ENCODE assay signal across 13 cellular contexts in the genomic region with DNA sequence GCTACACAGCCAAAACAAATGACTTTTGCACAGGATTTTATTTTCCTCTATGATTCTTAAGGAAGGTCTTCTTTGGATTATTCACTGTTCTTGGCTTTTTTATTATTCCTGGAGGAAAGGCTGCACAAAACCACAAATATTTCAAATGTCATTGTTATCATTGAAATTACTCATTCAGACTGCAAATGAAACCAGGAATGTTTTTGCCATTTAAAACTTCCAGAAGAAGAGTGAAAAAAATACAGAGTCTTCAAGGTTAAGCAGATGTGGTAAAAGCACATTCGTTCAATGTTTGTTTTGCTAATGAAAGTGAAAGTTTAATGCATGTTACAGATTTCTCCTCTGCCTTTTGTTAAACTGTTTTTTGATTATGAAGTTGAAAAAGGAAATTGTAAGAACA.
A peak's percentile ranks its signal among the peaks of the same experiment; 100 is the strongest.
DNase-seq lines count a peak whose midpoint lies in the region; ATAC-seq, FAIRE-seq and TF ChIP-seq lines count a peak whose summit lies in the region.
"Had no signal": no experiment of that assay in that cellular context is flagged by ENCODE, and none has a peak within 500 bp of the region (broad histone marks: within the 10 kb centered on the region; RNA-seq: fewer than 3 reads in every experiment).

No MANE protein-coding gene starts in this region.

- no peaks in the 10 kb centered on the region for H3K79me2 ChIP-seq in GM23338 (replicated peaks; ENCODE audit: insufficient read depth)

- no peak overlapping the region for H3K9ac ChIP-seq in adipocyte (ENCODE audit: low read length)

- H3F3A ChIP-seq in GM23338 (replicated peaks; ENCODE audit: low read depth), result no peaks in the 10 kb centered on the region

- H3K4me1 ChIP-seq in A549, result peaks cover 18% of the 10 kb centered on the region; the same call in 2 of the 3 replicates
- H3K4me1 ChIP-seq in adipocyte (ENCODE audit: control insufficient read depth, insufficient read depth, low read length), result peaks cover 26% of the 10 kb centered on the region
- H3K4me1 ChIP-seq in GM23338 (ENCODE audit: insufficient read depth), result peaks cover 37% of the 10 kb centered on the region

- peaks cover 3% of the 10 kb centered on the region for H3K27me3 ChIP-seq in adipocyte (replicated peaks; ENCODE audit: control insufficient read depth, insufficient read depth, low read length)
- H3K27me3 ChIP-seq in GM23338 (ENCODE audit: insufficient read depth), result no peaks in the 10 kb centered on the region
- H3K27me3 ChIP-seq: BE2C had no signal

- WGBS in A549 (ENCODE audit: missing lambda C conversion rate), result 5% methylated on average over 1 of the region's 1 CpG

- peaks cover 1% of the 10 kb centered on the region for H3K27me3 Mint-ChIP-seq in GM23338 (ENCODE audit: insufficient read depth, low read depth, poor library complexity)
- H3K27me3 Mint-ChIP-seq: activated naive CD8-positive, alpha-beta T cell treated with anti-CD3 and anti-CD28 coated beads, Interleukin-2, amount 10 ng/mL, durations not matched to agents 7 days and 5 days had no signal

- no peaks in the 10 kb centered on the region; the same call in 1 of the 2 replicates for H3K9me2 ChIP-seq in GM23338 (ENCODE audit: insufficient read depth)

- CTCF ChIA-PET in A549 (lab: Yijun Ruan, JAX), result no interaction called here

- DNase-seq in A549 (ENCODE audit: low read depth in 1 of 2, low spot score in 1 of 2) (peak in 1 of 2 experiments; percentile 5), H4 (ENCODE audit: low spot score) (peak; percentile 84), adipocyte (ENCODE audit: low read depth) (peak; percentile 79), glomerular endothelial cell (ENCODE audit: extremely low read depth, low read depth, low spot score) (peak; percentile 14), GM23338 (ENCODE audit: low spot score) (no peak)
- no peak for DNase-seq in stimulated activated naive CD8-positive, alpha-beta T cell treated with anti-CD3 and anti-CD28 coated beads, Interleukin-15, Interleukin-2, amounts not matched to agents 100 U/mL and 50 U/mL, for 24 hours
- DNase-seq: activated CD8-positive, alpha-beta memory T cell treated with anti-CD3 and anti-CD28 coated beads for 24 hours; activated naive CD8-positive, alpha-beta T cell treated with anti-CD3 and anti-CD28 coated beads, Interleukin-2, amount 10 ng/mL, durations not matched to agents 7 days and 5 days; BE2C; NCI-H1694 had no signal

- H3K9me3 ChIP-seq in A549 (no peaks in the 10 kb centered on the region), adipocyte (ENCODE audit: control insufficient read depth, low read length) (no peaks in the 10 kb centered on the region)
- H3K9me3 ChIP-seq: BE2C had no signal

- H3K4me2 ChIP-seq in A549, result peak overlapping the region; percentile 50
- H3K4me2 ChIP-seq in GM23338, result no peak overlapping the region

- H3K36me3 ChIP-seq in adipocyte (ENCODE audit: control insufficient read depth, insufficient read depth, low read length, severe bottlenecking) (no peaks in the 10 kb centered on the region), GM23338 (ENCODE audit: insufficient read depth) (no peaks in the 10 kb centered on the region)
- H3K36me3 ChIP-seq: BE2C had no signal

- no peak for TF ChIP-seq EP300 in A549 (IDR thresholded peaks at IDR 0.05)

- TF ChIP-seq RAD21 in A549 (conservative IDR thresholded peaks at IDR 0.05 in 1 of 2, IDR thresholded peaks at IDR 0.05 in 1 of 2), result no peak

- no peak overlapping the region for H3K4me3 Mint-ChIP-seq in GM23338
- H3K4me3 Mint-ChIP-seq: T-helper 1 cell treated with Interleukin-12 subunit alpha and Interleukin-12 subunit beta and Interleukin-4 antibody, amounts not matched to agents 30 μg/mL and 1 μg/mL, for 36 hours had no signal

- no peak overlapping the region for H3K27ac Mint-ChIP-seq in GM23338
- H3K27ac Mint-ChIP-seq: T-helper 1 cell treated with Interleukin-12 subunit alpha and Interleukin-12 subunit beta and Interleukin-4 antibody, amounts not matched to agents 30 μg/mL and 1 μg/mL, for 36 hours had no signal

- ATAC-seq in A549, result no peak
- no peak for ATAC-seq in stimulated activated naive CD8-positive, alpha-beta T cell treated with anti-CD3 and anti-CD28 coated beads, Interleukin-15, Interleukin-2, amounts not matched to agents 100 U/mL and 50 U/mL, for 24 hours
- ATAC-seq in GM18517 (IDR thresholded peaks at IDR 0.05; ENCODE audit: unreplicated experiment), result no peak
- ATAC-seq in GM23338, result no peak
- no peak for ATAC-seq in GM19463 (IDR thresholded peaks at IDR 0.05; ENCODE audit: unreplicated experiment)

- TF ChIP-seq CTCF in A549 (IDR thresholded peaks at IDR 0.05) (no peak), GM23338 (conservative IDR thresholded peaks at IDR 0.05; ENCODE audit: low read depth in 2 of 2) (no peak)

- FAIRE-seq in A549 (lab: Jason Lieb, UNC), result peak; percentile 39

- no peaks in the 10 kb centered on the region for H4K20me1 ChIP-seq in GM23338 (replicated peaks; ENCODE audit: insufficient read depth)

- peaks cover 25% of the 10 kb centered on the region for H3K4me1 Mint-ChIP-seq in GM23338

- no peak for TF ChIP-seq POLR2A in A549 (IDR thresholded peaks at IDR 0.05; ENCODE audit: low read length)

- POLR2A ChIA-PET in A549 (lab: Yijun Ruan, JAX), result no interaction called here

- H3K9me3 Mint-ChIP-seq in GM23338, result no peaks in the 10 kb centered on the region
- H3K9me3 Mint-ChIP-seq: activated naive CD8-positive, alpha-beta T cell treated with anti-CD3 and anti-CD28 coated beads, Interleukin-2, amount 10 ng/mL, durations not matched to agents 7 days and 5 days; T-helper 1 cell treated with Interleukin-12 subunit alpha and Interleukin-12 subunit beta and Interleukin-4 antibody, amounts not matched to agents 30 μg/mL and 1 μg/mL, for 36 hours had no signal

- no peaks in the 10 kb centered on the region for H3K36me3 Mint-ChIP-seq in GM23338 (ENCODE audit: low read depth)
- H3K36me3 Mint-ChIP-seq: activated naive CD8-positive, alpha-beta T cell treated with anti-CD3 and anti-CD28 coated beads, Interleukin-2, amount 10 ng/mL, durations not matched to agents 7 days and 5 days had no signal

- H3K27ac ChIP-seq in A549 (no peak overlapping the region), GM23338 (ENCODE audit: low read depth) (no peak overlapping the region)

- H3K4me3 ChIP-seq in A549 (no peak overlapping the region), adipocyte (ENCODE audit: low read length) (peak overlapping the region; percentile 57), GM23338 (no peak overlapping the region)

- no peak overlapping the region for H2AFZ ChIP-seq in GM23338

TF ChIP-seq in A549, 52 proteins besides CTCF, POLR2A, EP300 and RAD21 (continues in another document):
- TF ChIP-seq NPAS2 (CRISPR knock-in tag; IDR thresholded peaks at IDR 0.05; ENCODE audit: borderline replicate concordance) (no peak), TFCP2L1 (CRISPR knock-in tag; IDR thresholded peaks at IDR 0.05) (no peak)
- TF ChIP-seq, protein P1, sequence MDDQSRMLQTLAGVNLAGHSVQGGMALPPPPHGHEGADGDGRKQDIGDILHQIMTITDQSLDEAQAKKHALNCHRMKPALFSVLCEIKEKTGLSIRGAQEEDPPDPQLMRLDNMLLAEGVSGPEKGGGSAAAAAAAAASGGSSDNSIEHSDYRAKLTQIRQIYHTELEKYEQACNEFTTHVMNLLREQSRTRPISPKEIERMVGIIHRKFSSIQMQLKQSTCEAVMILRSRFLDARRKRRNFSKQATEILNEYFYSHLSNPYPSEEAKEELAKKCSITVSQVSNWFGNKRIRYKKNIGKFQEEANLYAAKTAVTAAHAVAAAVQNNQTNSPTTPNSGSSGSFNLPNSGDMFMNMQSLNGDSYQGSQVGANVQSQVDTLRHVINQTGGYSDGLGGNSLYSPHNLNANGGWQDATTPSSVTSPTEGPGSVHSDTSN (IDR thresholded peaks at IDR 0.05), result no peak
- TF ChIP-seq, protein P2, sequence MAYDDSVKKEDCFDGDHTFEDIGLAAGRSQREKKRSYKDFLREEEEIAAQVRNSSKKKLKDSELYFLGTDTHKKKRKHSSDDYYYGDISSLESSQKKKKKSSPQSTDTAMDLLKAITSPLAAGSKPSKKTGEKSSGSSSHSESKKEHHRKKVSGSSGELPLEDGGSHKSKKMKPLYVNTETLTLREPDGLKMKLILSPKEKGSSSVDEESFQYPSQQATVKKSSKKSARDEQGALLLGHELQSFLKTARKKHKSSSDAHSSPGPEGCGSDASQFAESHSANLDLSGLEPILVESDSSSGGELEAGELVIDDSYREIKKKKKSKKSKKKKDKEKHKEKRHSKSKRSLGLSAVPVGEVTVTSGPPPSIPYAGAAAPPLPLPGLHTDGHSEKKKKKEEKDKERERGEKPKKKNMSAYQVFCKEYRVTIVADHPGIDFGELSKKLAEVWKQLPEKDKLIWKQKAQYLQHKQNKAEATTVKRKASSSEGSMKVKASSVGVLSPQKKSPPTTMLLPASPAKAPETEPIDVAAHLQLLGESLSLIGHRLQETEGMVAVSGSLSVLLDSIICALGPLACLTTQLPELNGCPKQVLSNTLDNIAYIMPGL (CRISPR knock-in tag; IDR thresholded peaks at IDR 0.05; ENCODE audit: borderline replicate concordance), result no peak

TF ChIP-seq in GM23338, 12 proteins besides CTCF, POLR2A, EP300 and RAD21:
- no peak for TF ChIP-seq ZNF114 (CRISPR knock-in tag; IDR thresholded peaks at IDR 0.05)
- TF ChIP-seq ZNF331 (CRISPR knock-in tag; IDR thresholded peaks at IDR 0.05; ENCODE audit: low read depth), result no peak
- no peak for TF ChIP-seq EZH2phosphoT487 (IDR thresholded peaks at IDR 0.05; ENCODE audit: unreplicated experiment)
TF ChIP-seq in GM23338: peak in this region for 0.

Comparison
In these comparisons a context has a peak if more than half of its experiments do, and no peak if none do; other contexts are left out.
1. DNase-seq: peak in H4 (single experiment), adipocyte (single experiment) and glomerular endothelial cell (single experiment); none in stimulated activated naive CD8-positive, alpha-beta T cell treated with anti-CD3 and anti-CD28 coated beads, Interleukin-15, Interleukin-2, amounts not matched to agents 100 U/mL and 50 U/mL, for 24 hours (single experiment) and GM23338 (single experiment).